In the genomic region with DNA sequence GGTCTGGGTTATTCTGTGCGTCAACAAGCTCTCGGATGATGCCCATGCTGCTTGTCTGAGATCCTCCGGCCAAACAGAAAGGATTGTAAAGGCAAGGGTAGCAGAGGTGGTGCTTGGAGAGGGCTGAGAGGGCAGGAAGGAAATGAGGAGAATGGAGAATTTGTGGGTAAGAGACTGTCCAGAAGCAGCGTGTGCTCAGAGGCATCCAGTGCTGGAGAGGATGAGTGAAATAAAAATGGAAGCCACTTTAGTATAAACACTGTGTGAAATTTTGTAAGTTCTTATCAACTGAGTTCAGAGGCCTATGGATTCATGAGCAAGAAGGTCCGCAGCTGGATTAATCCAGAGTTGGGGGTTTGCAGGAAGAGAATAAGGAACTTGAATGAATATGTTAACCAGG, we compare ENCODE assay signal across 21 cellular contexts. TPM values are rescaled to one million over a fixed set of nuclear protein-coding genes. Genes with fewer than 3 reads are reported as not detected.
DNase-seq lines count a peak whose midpoint lies in the region; ATAC-seq, FAIRE-seq and TF ChIP-seq lines count a peak whose summit lies in the region.
"Had no signal": no experiment of that assay in that cellular context is flagged by ENCODE, and none has a peak within 500 bp of the region (broad histone marks: within the 10 kb centered on the region; RNA-seq: fewer than 3 reads in every experiment).

No MANE protein-coding gene starts in this region.

- POLR2A ChIA-PET in MCF 10A (lab: Yijun Ruan, JAX), result interaction anchor here (0.5 to 4.1 kb wide), 6 partner anchors 11 to 1772 kb away, joined by 3 to 38 read pairs (median 6); a partner anchor contains a TSS

- H3K4me3 Mint-ChIP-seq in MCF 10A (ENCODE audit: unreplicated experiment) (no peak overlapping the region), astrocyte (ENCODE audit: unreplicated experiment) (no peak overlapping the region), T-helper 17 cell (no peak overlapping the region)
- H3K4me3 Mint-ChIP-seq: CD8-positive, alpha-beta T cell; GM23338 had no signal

- H3K4me2 ChIP-seq in mammary epithelial cell (ENCODE audit: insufficient read depth, low read depth, low read length) (no peak overlapping the region), astrocyte (ENCODE audit: low read length) (no peak overlapping the region)
- H3K4me2 ChIP-seq: BLaER1, GM23338 had no signal

- H3K27ac ChIP-seq in mammary epithelial cell (ENCODE audit: insufficient read depth, low read depth, low read length) (no peak overlapping the region), astrocyte (ENCODE audit: low read depth, low read length) (no peak overlapping the region), mesodermal cell (ENCODE audit: low read depth, low read length, severe bottlenecking) (peak overlapping the region; percentile 31)
- H3K27ac ChIP-seq: BLaER1, RWPE1, SJCRH30 had no signal

- H3K9ac ChIP-seq in mammary epithelial cell (ENCODE audit: insufficient read depth, low read length), result no peak overlapping the region
- H3K9ac ChIP-seq in astrocyte (ENCODE audit: low read length), result no peak overlapping the region
- H3K9ac ChIP-seq: BLaER1 had no signal

- in situ Hi-C loops in mammary epithelial cell (cut with MboI; ENCODE audit: low sequenced_read_pairs in 2 of 2), result no loop called here

- H3K27me3 ChIP-seq in mammary epithelial cell (ENCODE audit: insufficient read depth, low read length) (no peaks in the 10 kb centered on the region), astrocyte (ENCODE audit: insufficient read depth, low read length) (no peaks in the 10 kb centered on the region)
- H3K27me3 ChIP-seq: BLaER1, SJCRH30 had no signal

- CTCF ChIA-PET in MCF 10A (lab: Yijun Ruan, JAX) (interaction anchor here (0.6 to 1.7 kb wide), 6 partner anchors 9 to 216 kb away, joined by 3 to 7 read pairs (median 3); no protein-coding TSS in a partner anchor), mammary epithelial cell (lab: Charles Lee; ENCODE audit: low non-redundant PET) (no interaction called here)

- DNase-seq in MCF 10A (ENCODE audit: unreplicated experiment) (no peak), mammary epithelial cell (no peak), astrocyte (ENCODE audit: low read depth) (no peak), ureter (ENCODE audit: low spot score) (no peak), T-helper 17 cell (no peak), NCI-H345 treated with DMSO at 0.1 percent for 48 hours (lab: John Stamatoyannopoulos, UW; ENCODE audit: unreplicated experiment) (no peak), glomerular visceral epithelial cell (ENCODE audit: extremely low spot score) (no peak)
- DNase-seq: 8988T; CD8-positive, alpha-beta T cell; DMS79 treated with DMSO at 0.1 percent for 48 hours; Karpas-422; NCI-H187; NCI-H345; OCI-M1; SJCRH30; SW 1271 had no signal

- 100% methylated on average over 5 of the region's 5 CpGs for WGBS in mammary epithelial cell (ENCODE audit: low coverage, missing lambda C conversion rate)
- 96% methylated on average over 4 to 5 of the region's 5 CpGs for WGBS in mesodermal cell (ENCODE audit: insufficient coverage in 2 of 2), 2 experiments

- H3K4me1 Mint-ChIP-seq in MCF 10A (ENCODE audit: insufficient read depth, unreplicated experiment) (peaks cover 34% of the 10 kb centered on the region), astrocyte (ENCODE audit: low read depth, unreplicated experiment) (peaks cover 30% of the 10 kb centered on the region), T-helper 17 cell (no peaks in the 10 kb centered on the region)

- H3K9me3 ChIP-seq in mammary epithelial cell (replicated peaks; ENCODE audit: insufficient read depth, low read length) (no peaks in the 10 kb centered on the region), astrocyte (ENCODE audit: insufficient read depth, low read depth, low read length) (no peaks in the 10 kb centered on the region), mesodermal cell (ENCODE audit: control insufficient read depth, low read length) (no peaks in the 10 kb centered on the region), T-helper 17 cell (ENCODE audit: control insufficient read depth, low read length, poor library complexity, severe bottlenecking) (no peaks in the 10 kb centered on the region)
- H3K9me3 ChIP-seq: BLaER1, SJCRH30 had no signal

- TF ChIP-seq CTCF in MCF 10A (IDR thresholded peaks at IDR 0.05; ENCODE audit: unreplicated experiment) (no peak), mammary epithelial cell (conservative IDR thresholded peaks at IDR 0.05 in 1 of 2, IDR thresholded peaks at IDR 0.05 in 1 of 2; ENCODE audit: extremely low read depth in 1 of 2, insufficient read depth in 1 of 2, low read depth in 1 of 2, low read length in 2 of 2) (no peak), astrocyte (IDR thresholded peaks at IDR 0.05; ENCODE audit: insufficient read depth, low read depth, low read length) (no peak)

- H3K4me1 ChIP-seq in mammary epithelial cell (ENCODE audit: insufficient read depth, low read length) (peaks cover 8% of the 10 kb centered on the region), astrocyte (ENCODE audit: insufficient read depth, low read length) (no peaks in the 10 kb centered on the region), mesodermal cell (ENCODE audit: control insufficient read depth, insufficient read depth, low read length, poor library complexity, severe bottlenecking) (peaks cover 16% of the 10 kb centered on the region)

- BruUV-seq in MCF 10A (replicated peaks; lab: Mats Ljungman, UMichigan) (no TSS peak), mammary epithelial cell (replicated peaks; lab: Mats Ljungman, UMichigan) (no TSS peak)

- H2AFZ ChIP-seq in mammary epithelial cell (ENCODE audit: low read depth, low read length) (no peak overlapping the region), astrocyte (ENCODE audit: low read depth, low read length) (no peak overlapping the region)
- H2AFZ ChIP-seq: GM23338 had no signal

- H3K9me3 Mint-ChIP-seq in MCF 10A (ENCODE audit: unreplicated experiment) (no peaks in the 10 kb centered on the region), astrocyte (ENCODE audit: unreplicated experiment) (no peaks in the 10 kb centered on the region)
- H3K9me3 Mint-ChIP-seq: CD8-positive, alpha-beta T cell; GM23338 had no signal

- ATAC-seq in T-helper 17 cell, result no peak
- ATAC-seq: CD8-positive, alpha-beta T cell; GM23338; HCT116 had no signal

- H3K36me3 ChIP-seq in mammary epithelial cell (ENCODE audit: insufficient read depth, low read length), result no peaks in the 10 kb centered on the region
- H3K36me3 ChIP-seq in astrocyte (ENCODE audit: insufficient read depth, low read length), result no peaks in the 10 kb centered on the region
- H3K36me3 ChIP-seq in mesodermal cell (ENCODE audit: control insufficient read depth, insufficient read depth, low read length), result peaks cover under 1% of the 10 kb centered on the region
- H3K36me3 ChIP-seq: BLaER1, SJCRH30 had no signal

- H3K79me2 ChIP-seq in mammary epithelial cell (ENCODE audit: insufficient read depth, low read length) (peaks cover 6% of the 10 kb centered on the region), astrocyte (ENCODE audit: insufficient read depth, low read length) (no peaks in the 10 kb centered on the region)

- intact Hi-C loops in MCF 10A (cut with micrococcal nuclease), result no loop called here
- intact Hi-C loops in mammary epithelial cell (cut with micrococcal nuclease), result no loop called here

- H3K36me3 Mint-ChIP-seq in MCF 10A (ENCODE audit: insufficient read depth, unreplicated experiment) (no peaks in the 10 kb centered on the region), astrocyte (ENCODE audit: low read depth, unreplicated experiment) (no peaks in the 10 kb centered on the region), T-helper 17 cell (ENCODE audit: low read depth) (no peaks in the 10 kb centered on the region)
- H3K36me3 Mint-ChIP-seq: CD8-positive, alpha-beta T cell had no signal

- FAIRE-seq in astrocyte (lab: Jason Lieb, UNC), result no peak

- dilution Hi-C loops in mammary epithelial cell (cut with HindIII; ENCODE audit: low sequenced_read_pairs), result no loop called here

- H4K20me1 ChIP-seq in mammary epithelial cell (ENCODE audit: insufficient read depth, low read length) (no peaks in the 10 kb centered on the region), astrocyte (ENCODE audit: insufficient read depth, low read length) (no peaks in the 10 kb centered on the region)
- H4K20me1 ChIP-seq: BLaER1 had no signal

- H3K27ac Mint-ChIP-seq in MCF 10A (ENCODE audit: low read depth, unreplicated experiment) (peak overlapping the region; percentile 59), astrocyte (ENCODE audit: unreplicated experiment) (peak overlapping the region; percentile 44), T-helper 17 cell (no peak overlapping the region)
- H3K27ac Mint-ChIP-seq: CD8-positive, alpha-beta T cell; GM23338 had no signal

- H3K4me3 ChIP-seq in mammary epithelial cell (replicated peaks in 1 of 3; ENCODE audit: insufficient read depth in 1 of 3, low read depth in 2 of 3, low read length in 3 of 3), result no peak overlapping the region
- H3K4me3 ChIP-seq in astrocyte (ENCODE audit: insufficient read depth, low read depth, low read length), result no peak overlapping the region
- no peak overlapping the region for H3K4me3 ChIP-seq in mesodermal cell (ENCODE audit: extremely low read depth, insufficient read depth, low read length, poor library complexity, severe bottlenecking)
- H3K4me3 ChIP-seq: BLaER1, GM23338, SJCRH30 had no signal

- H3K27me3 Mint-ChIP-seq in MCF 10A (ENCODE audit: insufficient read depth, unreplicated experiment), result no peaks in the 10 kb centered on the region
- H3K27me3 Mint-ChIP-seq in astrocyte (ENCODE audit: low read depth, unreplicated experiment), result no peaks in the 10 kb centered on the region
- peaks cover 38% of the 10 kb centered on the region for H3K27me3 Mint-ChIP-seq in T-helper 17 cell

RNA-seq across cellular contexts. Expression of a gene that starts 59.5 kb away (rescaled TPM):
- total RNA-seq in MCF 10A (2022) (28.8 and 44.2 TPM in 2 replicates), mammary epithelial cell (10 to 100 TPM; 23.5 to 28.5 TPM), astrocyte (89.2 and 98.2 TPM in 2 replicates), ureter (145 TPM), T-helper 17 cell (under 1 TPM; 0.18 to 0.25 TPM)
- polyA plus RNA-seq in mammary epithelial cell, result 18.4 TPM
- polyA minus RNA-seq in mammary epithelial cell, result 56.3 TPM
- polyA plus RNA-seq in mesodermal cell (2013, experiment 1 of 2), result 99.8 TPM
- 97.2 TPM for polyA plus RNA-seq in mesodermal cell (2013, experiment 2 of 2)

Comparison
In these comparisons a context has a peak if more than half of its experiments do, and no peak if none do; other contexts are left out.
1. RNA of a gene that starts 59.5 kb away (total RNA-seq): 145 TPM in ureter (single experiment), 89.2 to 98.2 TPM in astrocyte, 28.8 to 44.2 TPM in MCF 10A and 23.5 to 28.5 TPM in mammary epithelial cell; 0.18 to 0.25 TPM in T-helper 17 cell; every median in the first group is over 10 times any median in the second.